1 cellular context compared by ENCODE assay signal in the genomic region with DNA sequence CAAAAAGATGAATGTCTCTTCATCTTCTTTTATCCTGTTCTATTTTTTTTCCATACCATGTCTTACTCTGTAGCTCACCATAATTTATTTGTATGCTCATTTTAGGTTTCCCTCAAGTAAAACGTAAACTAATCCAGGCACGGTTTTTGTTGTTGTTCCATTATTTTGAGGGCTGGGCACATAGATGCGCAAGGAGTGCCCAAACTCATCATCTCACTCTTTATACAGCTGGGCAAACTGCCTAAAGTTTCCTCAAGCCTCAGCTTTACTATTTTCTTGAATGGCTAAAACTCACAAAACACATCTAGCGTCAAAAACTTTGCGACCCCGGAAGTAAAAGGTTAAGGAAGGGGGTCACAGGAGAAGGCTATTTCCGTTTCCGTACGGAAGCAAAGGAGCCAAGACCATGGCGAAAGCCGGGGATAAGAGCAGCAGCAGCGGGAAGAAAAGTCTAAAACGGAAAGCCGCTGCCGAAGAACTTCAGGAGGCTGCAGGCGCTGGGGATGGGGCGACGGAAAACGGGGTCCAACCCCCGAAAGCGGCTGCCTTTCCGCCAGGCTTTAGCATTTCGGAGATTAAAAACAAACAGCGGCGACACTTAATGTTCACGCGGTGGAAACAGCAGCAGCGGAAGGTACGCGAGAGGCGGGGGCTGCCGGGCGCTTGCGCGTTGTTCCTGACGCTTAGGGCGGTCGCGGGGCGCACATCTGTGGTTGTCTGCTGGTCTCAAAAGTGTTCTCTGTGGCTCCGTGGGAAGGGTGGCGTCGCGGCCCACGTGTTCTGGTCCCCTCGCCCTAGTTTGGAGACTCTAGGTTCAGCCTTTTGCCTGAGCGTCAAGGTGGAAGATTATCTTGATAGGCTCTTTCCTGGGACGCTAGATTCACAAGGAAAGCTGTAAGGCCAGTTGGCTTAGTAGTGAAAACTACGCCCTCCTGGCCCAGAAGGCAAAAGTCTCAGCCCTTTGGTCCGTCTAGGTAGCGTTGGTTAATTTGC.
A peak's percentile ranks its signal among the peaks of the same experiment; 100 is the strongest.
TF ChIP-seq lines count a peak whose summit lies in the region.

A gene with protein sequence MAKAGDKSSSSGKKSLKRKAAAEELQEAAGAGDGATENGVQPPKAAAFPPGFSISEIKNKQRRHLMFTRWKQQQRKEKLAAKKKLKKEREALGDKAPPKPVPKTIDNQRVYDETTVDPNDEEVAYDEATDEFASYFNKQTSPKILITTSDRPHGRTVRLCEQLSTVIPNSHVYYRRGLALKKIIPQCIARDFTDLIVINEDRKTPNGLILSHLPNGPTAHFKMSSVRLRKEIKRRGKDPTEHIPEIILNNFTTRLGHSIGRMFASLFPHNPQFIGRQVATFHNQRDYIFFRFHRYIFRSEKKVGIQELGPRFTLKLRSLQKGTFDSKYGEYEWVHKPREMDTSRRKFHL (plus strand): TSS at position 391 of the 993 bp plus-strand sequence. CDS start 16 bp downstream, at position 407.

TF ChIP-seq in HepG2, 621 proteins besides CTCF, POLR2A, EP300 and RAD21 (continued from another document and continues in another):
- TF ChIP-seq ZNF782 (CRISPR knock-in tag; IDR thresholded peaks at IDR 0.05; ENCODE audit: borderline replicate concordance) (peak; percentile 38; the same call in 1 of the 2 replicates), SP4 (CRISPR knock-in tag; IDR thresholded peaks at IDR 0.05) (no peak), ZNF775 (CRISPR knock-in tag; IDR thresholded peaks at IDR 0.05; ENCODE audit: borderline replicate concordance) (no peak), ZNF772 (CRISPR knock-in tag; IDR thresholded peaks at IDR 0.05) (peak; percentile 70), RBFOX2 (IDR thresholded peaks at IDR 0.05; ENCODE audit: low read depth, low read length) (peak; percentile 82), ZNF644 (CRISPR knock-in tag; IDR thresholded peaks at IDR 0.05; ENCODE audit: low read depth) (0 out of 2 replicates have a peak, but pooled peaks have one; percentile 5), ZNF24 (IDR thresholded peaks at IDR 0.05) (no peak), ZNF761 (CRISPR knock-in tag; conservative IDR thresholded peaks at IDR 0.05) (peak; percentile 80; the same call in 1 of the 2 replicates), ONECUT2 (CRISPR knock-in tag; IDR thresholded peaks at IDR 0.05) (no peak), ZNF264 (CRISPR knock-in tag; IDR thresholded peaks at IDR 0.05) (peak; percentile 79; the same call in 1 of the 2 replicates), HIVEP1 (CRISPR knock-in tag; IDR thresholded peaks at IDR 0.05) (peak; percentile 50), ZNF703 (CRISPR knock-in tag; IDR thresholded peaks at IDR 0.05; ENCODE audit: borderline replicate concordance) (no peak), DMAP1 (CRISPR knock-in tag; IDR thresholded peaks at IDR 0.05) (peak; percentile 95; the same call in 1 of the 2 replicates), ZNF878 (CRISPR knock-in tag; IDR thresholded peaks at IDR 0.05) (peak; percentile 44; the same call in 1 of the 2 replicates), EED (CRISPR knock-in tag; IDR thresholded peaks at IDR 0.05) (peak; percentile 74; the same call in 1 of the 2 replicates), ATF7-NPFF (CRISPR knock-in tag; IDR thresholded peaks at IDR 0.05; ENCODE audit: low read depth) (peak; percentile 40; the same call in 1 of the 2 replicates), PTBP1 (IDR thresholded peaks at IDR 0.05; ENCODE audit: low read depth, low read length, poor library complexity, severe bottlenecking) (no peak), ZSCAN9 (CRISPR knock-in tag; IDR thresholded peaks at IDR 0.05; ENCODE audit: borderline replicate concordance) (peak; percentile 20; the same call in 1 of the 2 replicates), ZMYM4 (CRISPR knock-in tag; IDR thresholded peaks at IDR 0.05) (peak; percentile 95), ERF (CRISPR knock-in tag; IDR thresholded peaks at IDR 0.05) (peak; percentile 52; the same call in 1 of the 2 replicates), HNRNPLL (IDR thresholded peaks at IDR 0.05; ENCODE audit: low read depth, low read length, poor library complexity, severe bottlenecking) (peak; percentile 99), ZNF180 (CRISPR knock-in tag; IDR thresholded peaks at IDR 0.05; ENCODE audit: borderline replicate concordance, low read depth) (no peak), ELF4 (CRISPR knock-in tag; IDR thresholded peaks at IDR 0.05; ENCODE audit: borderline replicate concordance) (peak; percentile 95), ZNF34 (CRISPR knock-in tag; IDR thresholded peaks at IDR 0.05; ENCODE audit: borderline replicate concordance) (peak; percentile 69; the same call in 1 of the 2 replicates), KDM3A (CRISPR knock-in tag; IDR thresholded peaks at IDR 0.05; ENCODE audit: low read depth) (peak; percentile 60; the same call in 1 of the 2 replicates), ZNF792 (CRISPR knock-in tag; IDR thresholded peaks at IDR 0.05) (peak; percentile 39; the same call in 1 of the 2 replicates), ZFP36L1 (CRISPR knock-in tag; IDR thresholded peaks at IDR 0.05) (no peak)
- TF ChIP-seq, protein P1, sequence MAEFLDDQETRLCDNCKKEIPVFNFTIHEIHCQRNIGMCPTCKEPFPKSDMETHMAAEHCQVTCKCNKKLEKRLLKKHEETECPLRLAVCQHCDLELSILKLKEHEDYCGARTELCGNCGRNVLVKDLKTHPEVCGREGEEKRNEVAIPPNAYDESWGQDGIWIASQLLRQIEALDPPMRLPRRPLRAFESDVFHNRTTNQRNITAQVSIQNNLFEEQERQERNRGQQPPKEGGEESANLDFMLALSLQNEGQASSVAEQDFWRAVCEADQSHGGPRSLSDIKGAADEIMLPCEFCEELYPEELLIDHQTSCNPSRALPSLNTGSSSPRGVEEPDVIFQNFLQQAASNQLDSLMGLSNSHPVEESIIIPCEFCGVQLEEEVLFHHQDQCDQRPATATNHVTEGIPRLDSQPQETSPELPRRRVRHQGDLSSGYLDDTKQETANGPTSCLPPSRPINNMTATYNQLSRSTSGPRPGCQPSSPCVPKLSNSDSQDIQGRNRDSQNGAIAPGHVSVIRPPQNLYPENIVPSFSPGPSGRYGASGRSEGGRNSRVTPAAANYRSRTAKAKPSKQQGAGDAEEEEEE (CRISPR knock-in tag; IDR thresholded peaks at IDR 0.05; ENCODE audit: borderline replicate concordance): no peak
- TF ChIP-seq, protein P2, sequence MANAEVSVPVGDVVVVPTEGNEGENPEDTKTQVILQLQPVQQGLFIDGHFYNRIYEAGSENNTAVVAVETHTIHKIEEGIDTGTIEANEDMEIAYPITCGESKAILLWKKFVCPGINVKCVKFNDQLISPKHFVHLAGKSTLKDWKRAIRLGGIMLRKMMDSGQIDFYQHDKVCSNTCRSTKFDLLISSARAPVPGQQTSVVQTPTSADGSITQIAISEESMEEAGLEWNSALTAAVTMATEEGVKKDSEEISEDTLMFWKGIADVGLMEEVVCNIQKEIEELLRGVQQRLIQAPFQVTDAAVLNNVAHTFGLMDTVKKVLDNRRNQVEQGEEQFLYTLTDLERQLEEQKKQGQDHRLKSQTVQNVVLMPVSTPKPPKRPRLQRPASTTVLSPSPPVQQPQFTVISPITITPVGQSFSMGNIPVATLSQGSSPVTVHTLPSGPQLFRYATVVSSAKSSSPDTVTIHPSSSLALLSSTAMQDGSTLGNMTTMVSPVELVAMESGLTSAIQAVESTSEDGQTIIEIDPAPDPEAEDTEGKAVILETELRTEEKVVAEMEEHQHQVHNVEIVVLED (CRISPR knock-in tag; IDR thresholded peaks at IDR 0.05; ENCODE audit: borderline replicate concordance): peak; percentile 73; the same call in 1 of the 2 replicates
- TF ChIP-seq, protein P3, sequence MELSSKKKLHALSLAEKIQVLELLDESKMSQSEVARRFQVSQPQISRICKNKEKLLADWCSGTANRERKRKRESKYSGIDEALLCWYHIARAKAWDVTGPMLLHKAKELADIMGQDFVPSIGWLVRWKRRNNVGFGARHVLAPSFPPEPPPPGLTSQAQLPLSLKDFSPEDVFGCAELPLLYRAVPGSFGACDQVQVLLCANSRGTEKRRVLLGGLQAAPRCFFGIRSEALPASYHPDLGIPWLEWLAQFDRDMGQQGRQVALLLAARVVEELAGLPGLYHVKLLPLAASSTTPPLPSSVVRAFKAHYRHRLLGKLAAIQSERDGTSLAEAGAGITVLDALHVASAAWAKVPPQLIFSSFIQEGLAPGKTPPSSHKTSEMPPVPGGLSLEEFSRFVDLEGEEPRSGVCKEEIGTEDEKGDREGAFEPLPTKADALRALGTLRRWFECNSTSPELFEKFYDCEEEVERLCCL (CRISPR knock-in tag; IDR thresholded peaks at IDR 0.05; ENCODE audit: borderline replicate concordance): no peak
- TF ChIP-seq, protein P4, sequence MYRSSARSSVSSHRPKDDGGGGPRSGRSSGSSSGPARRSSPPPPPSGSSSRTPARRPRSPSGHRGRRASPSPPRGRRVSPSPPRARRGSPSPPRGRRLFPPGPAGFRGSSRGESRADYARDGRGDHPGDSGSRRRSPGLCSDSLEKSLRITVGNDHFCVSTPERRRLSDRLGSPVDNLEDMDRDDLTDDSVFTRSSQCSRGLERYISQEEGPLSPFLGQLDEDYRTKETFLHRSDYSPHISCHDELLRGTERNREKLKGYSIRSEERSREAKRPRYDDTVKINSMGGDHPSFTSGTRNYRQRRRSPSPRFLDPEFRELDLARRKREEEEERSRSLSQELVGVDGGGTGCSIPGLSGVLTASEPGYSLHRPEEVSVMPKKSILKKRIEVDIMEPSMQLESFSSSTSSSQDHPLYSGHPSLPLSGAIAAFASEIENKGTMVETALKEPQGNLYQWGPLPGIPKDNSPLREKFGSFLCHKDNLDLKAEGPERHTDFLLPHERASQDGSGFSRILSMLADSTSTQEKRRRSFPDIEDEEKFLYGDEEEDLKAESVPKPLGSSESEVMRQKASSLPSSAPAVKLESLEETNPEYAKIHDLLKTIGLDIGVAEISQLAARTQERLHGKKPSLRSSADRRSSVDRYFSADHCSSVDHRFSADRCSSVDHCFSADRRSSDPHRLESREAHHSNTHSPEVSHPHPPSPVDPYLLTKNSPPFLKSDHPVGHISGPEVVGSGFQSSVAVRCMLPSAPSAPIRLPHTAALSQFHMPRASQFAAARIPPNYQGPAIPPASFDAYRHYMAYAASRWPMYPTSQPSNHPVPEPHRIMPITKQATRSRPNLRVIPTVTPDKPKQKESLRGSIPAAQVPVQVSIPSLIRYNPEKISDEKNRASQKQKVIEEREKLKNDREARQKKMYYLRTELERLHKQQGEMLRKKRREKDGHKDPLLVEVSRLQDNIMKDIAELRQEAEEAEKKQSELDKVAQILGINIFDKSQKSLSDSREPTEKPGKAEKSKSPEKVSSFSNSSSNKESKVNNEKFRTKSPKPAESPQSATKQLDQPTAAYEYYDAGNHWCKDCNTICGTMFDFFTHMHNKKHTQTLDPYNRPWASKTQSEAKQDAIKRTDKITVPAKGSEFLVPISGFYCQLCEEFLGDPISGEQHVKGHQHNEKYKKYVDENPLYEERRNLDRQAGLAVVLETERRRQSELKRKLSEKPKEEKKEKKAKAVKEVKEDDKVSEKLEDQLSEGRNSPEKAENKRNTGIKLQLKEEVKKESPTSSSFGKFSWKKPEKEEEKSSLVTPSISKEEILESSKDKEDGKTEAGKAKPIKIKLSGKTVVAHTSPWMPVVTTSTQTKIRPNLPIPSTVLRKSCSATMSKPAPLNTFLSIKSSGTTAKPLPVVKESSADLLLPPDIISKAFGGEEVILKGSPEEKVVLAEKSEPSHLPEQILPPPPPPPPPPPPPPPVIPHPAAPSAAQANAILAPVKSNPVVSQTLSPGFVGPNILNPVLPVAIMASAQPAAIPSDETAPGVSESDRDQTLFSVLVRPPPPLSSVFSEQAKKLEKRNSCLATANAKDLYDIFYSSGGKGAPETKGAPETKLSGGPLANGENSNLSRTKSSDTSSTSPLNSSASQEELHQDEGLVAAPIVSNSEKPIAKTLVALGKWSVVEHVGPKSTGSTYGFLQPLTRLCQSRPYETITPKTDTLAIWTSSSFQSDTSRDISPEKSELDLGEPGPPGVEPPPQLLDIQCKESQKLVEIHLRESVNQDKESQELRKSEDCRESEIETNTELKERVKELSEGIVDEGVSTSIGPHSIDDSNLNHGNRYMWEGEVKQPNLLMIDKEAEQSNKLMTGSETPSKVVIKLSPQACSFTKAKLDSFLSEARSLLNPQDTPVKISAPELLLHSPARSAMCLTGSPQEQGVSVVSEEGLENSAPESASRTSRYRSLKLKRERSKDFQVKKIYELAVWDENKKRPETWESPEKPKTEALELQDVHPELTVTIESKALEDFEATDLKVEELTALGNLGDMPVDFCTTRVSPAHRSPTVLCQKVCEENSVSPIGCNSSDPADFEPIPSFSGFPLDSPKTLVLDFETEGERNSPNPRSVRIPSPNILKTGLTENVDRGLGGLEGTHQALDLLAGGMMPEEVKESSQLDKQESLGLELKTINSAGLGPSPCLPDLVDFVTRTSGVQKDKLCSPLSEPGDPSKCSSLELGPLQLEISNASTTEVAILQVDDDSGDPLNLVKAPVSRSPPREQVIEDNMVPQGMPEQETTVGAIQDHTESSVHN (CRISPR knock-in tag; IDR thresholded peaks at IDR 0.05): no peak; the same call in 1 of the 2 replicates
- TF ChIP-seq, protein P5, sequence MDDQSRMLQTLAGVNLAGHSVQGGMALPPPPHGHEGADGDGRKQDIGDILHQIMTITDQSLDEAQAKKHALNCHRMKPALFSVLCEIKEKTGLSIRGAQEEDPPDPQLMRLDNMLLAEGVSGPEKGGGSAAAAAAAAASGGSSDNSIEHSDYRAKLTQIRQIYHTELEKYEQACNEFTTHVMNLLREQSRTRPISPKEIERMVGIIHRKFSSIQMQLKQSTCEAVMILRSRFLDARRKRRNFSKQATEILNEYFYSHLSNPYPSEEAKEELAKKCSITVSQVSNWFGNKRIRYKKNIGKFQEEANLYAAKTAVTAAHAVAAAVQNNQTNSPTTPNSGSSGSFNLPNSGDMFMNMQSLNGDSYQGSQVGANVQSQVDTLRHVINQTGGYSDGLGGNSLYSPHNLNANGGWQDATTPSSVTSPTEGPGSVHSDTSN (CRISPR knock-in tag; IDR thresholded peaks at IDR 0.05; ENCODE audit: borderline replicate concordance): no peak
- TF ChIP-seq, protein P6, sequence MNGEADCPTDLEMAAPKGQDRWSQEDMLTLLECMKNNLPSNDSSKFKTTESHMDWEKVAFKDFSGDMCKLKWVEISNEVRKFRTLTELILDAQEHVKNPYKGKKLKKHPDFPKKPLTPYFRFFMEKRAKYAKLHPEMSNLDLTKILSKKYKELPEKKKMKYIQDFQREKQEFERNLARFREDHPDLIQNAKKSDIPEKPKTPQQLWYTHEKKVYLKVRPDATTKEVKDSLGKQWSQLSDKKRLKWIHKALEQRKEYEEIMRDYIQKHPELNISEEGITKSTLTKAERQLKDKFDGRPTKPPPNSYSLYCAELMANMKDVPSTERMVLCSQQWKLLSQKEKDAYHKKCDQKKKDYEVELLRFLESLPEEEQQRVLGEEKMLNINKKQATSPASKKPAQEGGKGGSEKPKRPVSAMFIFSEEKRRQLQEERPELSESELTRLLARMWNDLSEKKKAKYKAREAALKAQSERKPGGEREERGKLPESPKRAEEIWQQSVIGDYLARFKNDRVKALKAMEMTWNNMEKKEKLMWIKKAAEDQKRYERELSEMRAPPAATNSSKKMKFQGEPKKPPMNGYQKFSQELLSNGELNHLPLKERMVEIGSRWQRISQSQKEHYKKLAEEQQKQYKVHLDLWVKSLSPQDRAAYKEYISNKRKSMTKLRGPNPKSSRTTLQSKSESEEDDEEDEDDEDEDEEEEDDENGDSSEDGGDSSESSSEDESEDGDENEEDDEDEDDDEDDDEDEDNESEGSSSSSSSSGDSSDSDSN (CRISPR knock-in tag; IDR thresholded peaks at IDR 0.05): peak; percentile 45; the same call in 1 of the 2 replicates
- TF ChIP-seq, protein P7, sequence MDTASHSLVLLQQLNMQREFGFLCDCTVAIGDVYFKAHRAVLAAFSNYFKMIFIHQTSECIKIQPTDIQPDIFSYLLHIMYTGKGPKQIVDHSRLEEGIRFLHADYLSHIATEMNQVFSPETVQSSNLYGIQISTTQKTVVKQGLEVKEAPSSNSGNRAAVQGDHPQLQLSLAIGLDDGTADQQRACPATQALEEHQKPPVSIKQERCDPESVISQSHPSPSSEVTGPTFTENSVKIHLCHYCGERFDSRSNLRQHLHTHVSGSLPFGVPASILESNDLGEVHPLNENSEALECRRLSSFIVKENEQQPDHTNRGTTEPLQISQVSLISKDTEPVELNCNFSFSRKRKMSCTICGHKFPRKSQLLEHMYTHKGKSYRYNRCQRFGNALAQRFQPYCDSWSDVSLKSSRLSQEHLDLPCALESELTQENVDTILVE (CRISPR knock-in tag; IDR thresholded peaks at IDR 0.05): 0 out of 2 replicates have a peak, but pooled peaks have one; percentile 50
